ENCODE assay signal across 7 cellular contexts in the genomic region with DNA sequence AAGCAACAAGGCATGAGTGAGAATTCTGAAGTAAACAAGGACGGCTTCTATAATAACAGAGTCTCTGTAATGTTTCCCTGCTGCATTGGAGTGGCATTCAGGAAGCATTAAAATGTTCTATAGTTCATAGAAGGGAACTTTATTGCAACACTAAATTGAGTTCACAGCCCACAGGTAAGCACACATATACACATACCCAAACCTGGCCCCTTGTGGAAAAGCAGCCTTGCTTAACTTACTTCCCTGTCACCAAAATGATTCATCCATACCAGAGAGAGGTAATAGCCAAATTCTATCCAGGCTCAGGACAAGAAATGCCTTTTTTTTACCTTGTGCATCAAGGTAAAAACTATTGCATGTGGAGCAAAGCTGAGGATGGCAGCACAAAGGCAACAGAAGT.
"Had no signal": no experiment of that assay in that cellular context is flagged by ENCODE, and none has a peak within 500 bp of the region (broad histone marks: within the 10 kb centered on the region; RNA-seq: fewer than 3 reads in every experiment).

No MANE protein-coding gene starts in this region.

- ATAC-seq: HepG2, K562 had no signal

- H3K27ac ChIP-seq: HL-60 had no signal

- H3K4me3 Mint-ChIP-seq: IgD-negative memory B cell had no signal

- FAIRE-seq: HepG2, HTR-8/SVneo, K562 had no signal

- H3K9me3 Mint-ChIP-seq: IgD-negative memory B cell had no signal

- H3K36me3 Mint-ChIP-seq: IgD-negative memory B cell had no signal

- H3K4me3 ChIP-seq: K562 had no signal

- DNase-seq: IMR-90, KBM-7 had no signal
